9 cellular contexts compared by ENCODE assay signal in genomic region chr6:151284431-151285060, GRCh38. TPM values are rescaled to one million over a fixed set of nuclear protein-coding genes. Genes with fewer than 3 reads are reported as not detected.
DNase-seq lines count a peak whose midpoint lies in the region; ATAC-seq and TF ChIP-seq lines count a peak whose summit lies in the region.
"Had no signal": no experiment of that assay in that cellular context is flagged by ENCODE, and none has a peak within 500 bp of the region (broad histone marks: within the 10 kb centered on the region; RNA-seq: fewer than 3 reads in every experiment).

No MANE protein-coding gene starts in this region.

- peaks cover 14 to 23% (median 19%) of the 10 kb centered on the region in 3 donors for H3K4me1 Mint-ChIP-seq in IgD-negative memory B cell
- H3K4me1 Mint-ChIP-seq in glutamatergic neuron (ENCODE audit: low read depth, unreplicated experiment): peaks cover 42% of the 10 kb centered on the region

- H3K4me1 ChIP-seq in BLaER1: peaks cover 97% of the 10 kb centered on the region

- ATAC-seq in GM18867 (IDR thresholded peaks at IDR 0.05; ENCODE audit: unreplicated experiment) (peak; percentile 51), GM18861 (IDR thresholded peaks at IDR 0.05; ENCODE audit: unreplicated experiment) (no peak), HG02970 (IDR thresholded peaks at IDR 0.05; ENCODE audit: low FRiP score, unreplicated experiment) (no peak), GM21381 (IDR thresholded peaks at IDR 0.05; ENCODE audit: unreplicated experiment) (no peak)

- no peak for TF ChIP-seq CTCF in glutamatergic neuron (IDR thresholded peaks at IDR 0.05; ENCODE audit: partially characterized antibody, unreplicated experiment)

- H3K9me3 ChIP-seq in BLaER1: peaks cover 5% of the 10 kb centered on the region; the same call in 1 of the 2 replicates

- H3K9me3 Mint-ChIP-seq in IgD-negative memory B cell (no peaks in the 10 kb centered on the region), glutamatergic neuron (ENCODE audit: unreplicated experiment) (no peaks in the 10 kb centered on the region)

- H3K27ac Mint-ChIP-seq in IgD-negative memory B cell (peak overlapping the region in 1 of 3 donors; percentile 0), glutamatergic neuron (ENCODE audit: unreplicated experiment) (peak overlapping the region; percentile 4)

- H3K27me3 Mint-ChIP-seq in IgD-negative memory B cell (peaks cover 13% of the 10 kb centered on the region), glutamatergic neuron (ENCODE audit: unreplicated experiment) (peaks cover 8% of the 10 kb centered on the region)

- H3K27ac ChIP-seq in BLaER1: peak overlapping the region; percentile 52; the same call in 1 of the 2 replicates

- DNase-seq in glutamatergic neuron (no peak), NCI-H2227 treated with DMSO at 0.1 percent for 48 hours (lab: John Stamatoyannopoulos, UW) (no peak)
- DNase-seq: NCI-H82 had no signal

- peaks cover 100% of the 10 kb centered on the region for H4K20me1 ChIP-seq in BLaER1

- H3K4me3 Mint-ChIP-seq in IgD-negative memory B cell: peak overlapping the region; percentile 52 to 89 (median 84)
- H3K4me3 Mint-ChIP-seq in glutamatergic neuron (ENCODE audit: unreplicated experiment): no peak overlapping the region

- no peaks in the 10 kb centered on the region for H3K27me3 ChIP-seq in BLaER1

- no peak overlapping the region; the same call in 1 of the 2 replicates for H3K9ac ChIP-seq in BLaER1

- peaks cover 4% of the 10 kb centered on the region for H3K36me3 Mint-ChIP-seq in IgD-negative memory B cell
- H3K36me3 Mint-ChIP-seq in glutamatergic neuron (ENCODE audit: unreplicated experiment): no peaks in the 10 kb centered on the region

- H3K4me3 ChIP-seq in BLaER1: peak overlapping the region; percentile 7; the same call in 1 of the 2 replicates

- peaks cover 27% of the 10 kb centered on the region for H3K36me3 ChIP-seq in BLaER1

- peak overlapping the region; percentile 83 for H3K4me2 ChIP-seq in BLaER1

RNA-seq across cellular contexts. Expression of gene AKAP12, which starts 44.8 kb away (rescaled TPM):
- polyA plus RNA-seq in IgD-negative memory B cell: not detected
- total RNA-seq in glutamatergic neuron (ENCODE audit: unreplicated experiment): 240 TPM
